ENCODE assay signal across 16 cellular contexts in the genomic region with DNA sequence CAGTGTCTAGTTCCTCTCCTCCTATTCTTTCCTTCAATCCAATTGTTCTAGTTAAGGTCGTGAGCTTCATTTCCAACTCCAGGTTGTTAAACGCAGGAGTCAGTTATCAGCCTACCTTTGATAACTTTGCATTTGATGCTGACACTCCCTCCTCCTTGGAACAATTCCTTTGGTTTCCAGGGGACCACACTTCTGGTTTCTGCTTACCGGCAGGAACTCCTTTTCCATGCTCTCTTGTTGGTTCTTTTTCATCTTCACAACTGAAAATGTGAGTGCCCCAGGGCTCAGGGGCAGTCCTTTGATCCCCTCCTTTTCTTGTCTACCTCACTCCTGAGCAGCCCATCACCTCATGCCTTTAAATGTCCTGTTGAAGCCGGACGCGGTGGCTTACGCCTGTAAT. TPM values are rescaled to one million over a fixed set of nuclear protein-coding genes. Genes with fewer than 3 reads are reported as not detected.
DNase-seq lines count a peak whose midpoint lies in the region; ATAC-seq and TF ChIP-seq lines count a peak whose summit lies in the region.
"Had no signal": no experiment of that assay in that cellular context is flagged by ENCODE, and none has a peak within 500 bp of the region (broad histone marks: within the 10 kb centered on the region; RNA-seq: fewer than 3 reads in every experiment).

No MANE protein-coding gene starts in this region.

- peaks cover 7% of the 10 kb centered on the region for H3K27me3 Mint-ChIP-seq in GM23338 (ENCODE audit: insufficient read depth, low read depth, poor library complexity)

- no peaks in the 10 kb centered on the region for H3K9me3 ChIP-seq in SJSA1 (replicated peaks)
- H3K9me3 ChIP-seq: BE2C, BLaER1, Caco-2 had no signal

- 0 out of 2 replicates have a peak overlapping the region, but pooled peaks have one; percentile 57 for H3K27ac Mint-ChIP-seq in GM23338
- H3K27ac Mint-ChIP-seq: CD14-positive monocyte; CD4-positive, CD25-positive, alpha-beta regulatory T cell; CD8-positive, alpha-beta T cell had no signal

- H3K4me3 Mint-ChIP-seq in GM23338: no peak overlapping the region
- H3K4me3 Mint-ChIP-seq: CD14-positive monocyte; CD8-positive, alpha-beta T cell had no signal

- H3K79me2 ChIP-seq in GM23338 (replicated peaks; ENCODE audit: insufficient read depth): no peaks in the 10 kb centered on the region

- H3K4me1 ChIP-seq in GM23338 (ENCODE audit: insufficient read depth): no peaks in the 10 kb centered on the region
- H3K4me1 ChIP-seq in SJSA1 (replicated peaks): peaks cover 17% of the 10 kb centered on the region
- H3K4me1 ChIP-seq: BE2C had no signal

- in situ Hi-C loops in ACHN (cut with HindIII; ENCODE audit: low pct_ligation_motif_present, low pct_unique_long_range_greater_than_20kb, low sequenced_read_pairs): no loop called here

- H3K9me2 ChIP-seq in GM23338 (ENCODE audit: insufficient read depth): no peaks in the 10 kb centered on the region

- H3K27me3 ChIP-seq in GM23338 (ENCODE audit: insufficient read depth): peaks cover 19% of the 10 kb centered on the region
- no peaks in the 10 kb centered on the region for H3K27me3 ChIP-seq in SJSA1 (replicated peaks)
- H3K27me3 ChIP-seq: BE2C, BLaER1 had no signal

- no peak overlapping the region for H3K27ac ChIP-seq in GM23338 (ENCODE audit: low read depth)
- H3K27ac ChIP-seq in SJSA1: no peak overlapping the region
- H3K27ac ChIP-seq: BLaER1 had no signal

- ATAC-seq in GM23338: no peak
- ATAC-seq: CD8-positive, alpha-beta T cell had no signal

- H3K4me3 ChIP-seq in GM23338 (no peak overlapping the region), SJSA1 (no peak overlapping the region)
- H3K4me3 ChIP-seq: BLaER1 had no signal

- DNase-seq in GM23338 (ENCODE audit: low spot score) (no peak), SJSA1 (ENCODE audit: low read depth in 1 of 2, low spot score in 2 of 2) (peak; percentile 64 to 82), NCI-H1092 (lab: John Stamatoyannopoulos, UW) (no peak), AG08395 (ENCODE audit: low spot score) (no peak), ACHN (no peak)
- DNase-seq: 8988T; BE2C; C1 segment of cervical spinal cord; Caco-2; Calu3; CD4-positive, CD25-positive, alpha-beta regulatory T cell; CD8-positive, alpha-beta T cell; DMS79 treated with DMSO at 0.1 percent for 48 hours; GF-D8 had no signal

- H3K9me3 Mint-ChIP-seq in GM23338: no peaks in the 10 kb centered on the region; the same call in 2 of the 3 replicates
- H3K9me3 Mint-ChIP-seq: CD4-positive, CD25-positive, alpha-beta regulatory T cell; CD8-positive, alpha-beta T cell had no signal

- peaks cover 2% of the 10 kb centered on the region; the same call in 2 of the 3 replicates for H3K4me1 Mint-ChIP-seq in GM23338

- H3K36me3 ChIP-seq in GM23338 (ENCODE audit: insufficient read depth) (no peaks in the 10 kb centered on the region), SJSA1 (peaks cover 67% of the 10 kb centered on the region)
- H3K36me3 ChIP-seq: BE2C had no signal

- H2AFZ ChIP-seq in GM23338: no peak overlapping the region

- H3K36me3 Mint-ChIP-seq in GM23338 (ENCODE audit: low read depth): no peaks in the 10 kb centered on the region
- H3K36me3 Mint-ChIP-seq: CD4-positive, CD25-positive, alpha-beta regulatory T cell; CD8-positive, alpha-beta T cell had no signal

- H4K20me1 ChIP-seq in GM23338 (replicated peaks; ENCODE audit: insufficient read depth): no peaks in the 10 kb centered on the region; the same call in 1 of the 2 replicates
- H4K20me1 ChIP-seq: BLaER1 had no signal

- H3F3A ChIP-seq in GM23338 (replicated peaks; ENCODE audit: low read depth): no peaks in the 10 kb centered on the region

- TF ChIP-seq CTCF in GM23338 (conservative IDR thresholded peaks at IDR 0.05; ENCODE audit: low read depth in 2 of 2): no peak

- H3K4me2 ChIP-seq in GM23338: no peak overlapping the region
- H3K4me2 ChIP-seq: BLaER1 had no signal

TF ChIP-seq in GM23338, 12 proteins besides CTCF, POLR2A, EP300 and RAD21:
- TF ChIP-seq, protein P1, sequence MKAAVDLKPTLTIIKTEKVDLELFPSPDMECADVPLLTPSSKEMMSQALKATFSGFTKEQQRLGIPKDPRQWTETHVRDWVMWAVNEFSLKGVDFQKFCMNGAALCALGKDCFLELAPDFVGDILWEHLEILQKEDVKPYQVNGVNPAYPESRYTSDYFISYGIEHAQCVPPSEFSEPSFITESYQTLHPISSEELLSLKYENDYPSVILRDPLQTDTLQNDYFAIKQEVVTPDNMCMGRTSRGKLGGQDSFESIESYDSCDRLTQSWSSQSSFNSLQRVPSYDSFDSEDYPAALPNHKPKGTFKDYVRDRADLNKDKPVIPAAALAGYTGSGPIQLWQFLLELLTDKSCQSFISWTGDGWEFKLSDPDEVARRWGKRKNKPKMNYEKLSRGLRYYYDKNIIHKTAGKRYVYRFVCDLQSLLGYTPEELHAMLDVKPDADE (IDR thresholded peaks at IDR 0.05): no peak
- TF ChIP-seq STAT1 (IDR thresholded peaks at IDR 0.05; ENCODE audit: unreplicated experiment): no peak
- no peak for TF ChIP-seq NANOG (IDR thresholded peaks at IDR 0.05; ENCODE audit: borderline replicate concordance)
- TF ChIP-seq ZNF331 (CRISPR knock-in tag; IDR thresholded peaks at IDR 0.05; ENCODE audit: low read depth): no peak
- TF ChIP-seq ZNF114 (CRISPR knock-in tag; IDR thresholded peaks at IDR 0.05): no peak

RNA-seq across cellular contexts. Expression of a gene that starts 5.0 kb away (rescaled TPM):
- 3.0 and 5.3 TPM in 2 replicates for total RNA-seq in GM23338 (2014; rRNA removed; shearing (Covaris generic))
- 1.3 and 1.7 TPM in 2 replicates for polyA plus RNA-seq in GM23338 (2016; fragmentation: Nextera tagmentation; extraction: Ambion mirVana)
- 53.1 and 62.2 TPM in 2 replicates for total RNA-seq in SJSA1 (2014; rRNA removed; shearing (Covaris generic))

RNA-seq across cellular contexts. Expression of a gene that starts 5.2 kb away (rescaled TPM):
- 29.5 and 30.9 TPM in 2 replicates for total RNA-seq in GM23338 (2014; rRNA removed; shearing (Covaris generic))
- 41.7 and 43.1 TPM in 2 replicates for polyA plus RNA-seq in GM23338 (2016; fragmentation: Nextera tagmentation; extraction: Ambion mirVana)
- 591 and 596 TPM in 2 replicates for total RNA-seq in SJSA1 (2014; rRNA removed; shearing (Covaris generic))

RNA-seq across cellular contexts. Expression of a gene that starts 5.5 kb away (rescaled TPM):
- total RNA-seq in GM23338 (2014; rRNA removed; shearing (Covaris generic)): 12.2 and 18.9 TPM in 2 replicates
- polyA plus RNA-seq in GM23338 (2016; fragmentation: Nextera tagmentation; extraction: Ambion mirVana): 39.5 and 47.0 TPM in 2 replicates
- 173 and 193 TPM in 2 replicates for total RNA-seq in SJSA1 (2014; rRNA removed; shearing (Covaris generic))

RNA-seq across cellular contexts. Expression of a gene that starts 10.5 kb away (rescaled TPM):
- 2.7 and 6.8 TPM in 2 replicates for total RNA-seq in GM23338 (2014; rRNA removed; shearing (Covaris generic))
- 0.83 and 1.1 TPM in 2 replicates for polyA plus RNA-seq in GM23338 (2016; fragmentation: Nextera tagmentation; extraction: Ambion mirVana)
- total RNA-seq in SJSA1 (2014; rRNA removed; shearing (Covaris generic)): 12.9 and 21.9 TPM in 2 replicates
- total RNA-seq: CD4-positive, CD25-positive, alpha-beta regulatory T cell had no signal
- polyA plus RNA-seq: CD14-positive monocyte had no signal

RNA-seq across cellular contexts. Expression of a gene that starts 22.5 kb away (rescaled TPM):
- total RNA-seq in GM23338 (2014; rRNA removed; shearing (Covaris generic)): 2.9 and 3.5 TPM in 2 replicates
- 3.1 and 3.3 TPM in 2 replicates for polyA plus RNA-seq in GM23338 (2016; fragmentation: Nextera tagmentation; extraction: Ambion mirVana)
- total RNA-seq in SJSA1 (2014; rRNA removed; shearing (Covaris generic)): 88.7 and 107 TPM in 2 replicates

Comparison
In these comparisons a context has a peak if more than half of its experiments do, and no peak if none do; other contexts are left out.
1. DNase-seq: peak in SJSA1 (2 of 2); none in GM23338 (single experiment), NCI-H1092 (single experiment), AG08395 (single experiment) and ACHN (single experiment).
2. RNA of a gene that starts 5.2 kb away (total RNA-seq): 591 to 596 TPM in SJSA1; 29.5 to 30.9 TPM in GM23338; every median in the first group is over 10 times any median in the second.